Comparison of ENCODE assay signal across 2 cellular contexts in the genomic region with DNA sequence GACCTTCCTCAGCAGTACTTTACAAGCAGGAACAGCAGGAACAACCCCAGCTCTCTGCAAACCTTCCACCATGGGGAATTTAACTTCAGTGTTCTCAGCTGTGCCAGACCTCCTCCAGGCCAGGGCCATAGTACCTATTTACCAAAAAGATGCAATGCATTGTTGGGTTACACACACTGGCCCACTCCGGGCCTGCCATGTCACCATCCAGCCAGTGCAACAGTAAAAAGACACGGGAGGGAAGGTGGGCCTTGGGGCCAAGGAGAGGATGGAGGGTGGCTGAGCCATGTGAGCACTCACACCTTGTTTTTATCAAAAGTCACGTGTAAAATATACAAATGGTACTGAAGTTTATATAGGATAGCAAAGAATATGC.
TF ChIP-seq lines count a peak whose summit lies in the region.

No MANE protein-coding gene starts in this region.

TF ChIP-seq in A549, 52 proteins besides CTCF, POLR2A, EP300 and RAD21 (continues in another document):
- TF ChIP-seq MAZ (IDR thresholded peaks at IDR 0.05; ENCODE audit: borderline replicate concordance, low read depth, low read length) (no peak), HDAC2 (IDR thresholded peaks at IDR 0.05) (no peak), POLR2AphosphoS2 (conservative IDR thresholded peaks at IDR 0.05; ENCODE audit: low read length) (no peak), ESRRA (IDR thresholded peaks at IDR 0.05; ENCODE audit: borderline replicate concordance, low read length) (no peak), RARB (CRISPR knock-in tag; IDR thresholded peaks at IDR 0.05) (peak; percentile 66; the same call in 1 of the 2 replicates), MYC (IDR thresholded peaks at IDR 0.05; ENCODE audit: borderline replicate concordance, low read length) (0 out of 2 replicates have a peak, but pooled peaks have one; percentile 39), HOXA7 (CRISPR knock-in tag; IDR thresholded peaks at IDR 0.05) (peak; percentile 78), KDM1A (IDR thresholded peaks at IDR 0.05; ENCODE audit: low read depth) (no peak), EHF (CRISPR knock-in tag; IDR thresholded peaks at IDR 0.05) (no peak), CHD2 (IDR thresholded peaks at IDR 0.05; ENCODE audit: low read length, partially characterized antibody) (no peak), TP53 (CRISPR knock-in tag; IDR thresholded peaks at IDR 0.05) (peak; percentile 93), FOXS1 (CRISPR knock-in tag; IDR thresholded peaks at IDR 0.05) (peak; percentile 56; the same call in 1 of the 2 replicates), ZSCAN20 (CRISPR knock-in tag; IDR thresholded peaks at IDR 0.05) (peak; percentile 4; the same call in 1 of the 2 replicates), HOXB13 (CRISPR knock-in tag; IDR thresholded peaks at IDR 0.05; ENCODE audit: low read depth) (peak; percentile 86), TFCP2L1 (CRISPR knock-in tag; IDR thresholded peaks at IDR 0.05) (peak; percentile 69; the same call in 1 of the 2 replicates), FOSB (CRISPR knock-in tag; IDR thresholded peaks at IDR 0.05) (peak; percentile 70), HOXB5 (CRISPR knock-in tag; IDR thresholded peaks at IDR 0.05) (peak; percentile 82; the same call in 1 of the 2 replicates), JUN (IDR thresholded peaks at IDR 0.05) (peak in 1 of 2 experiments; percentile 50; a peak in 4 of 5 replicates)
- TF ChIP-seq, protein P1, sequence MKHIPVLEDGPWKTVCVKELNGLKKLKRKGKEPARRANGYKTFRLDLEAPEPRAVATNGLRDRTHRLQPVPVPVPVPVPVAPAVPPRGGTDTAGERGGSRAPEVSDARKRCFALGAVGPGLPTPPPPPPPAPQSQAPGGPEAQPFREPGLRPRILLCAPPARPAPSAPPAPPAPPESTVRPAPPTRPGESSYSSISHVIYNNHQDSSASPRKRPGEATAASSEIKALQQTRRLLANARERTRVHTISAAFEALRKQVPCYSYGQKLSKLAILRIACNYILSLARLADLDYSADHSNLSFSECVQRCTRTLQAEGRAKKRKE (CRISPR knock-in tag; IDR thresholded peaks at IDR 0.05; ENCODE audit: low read depth) = peak; percentile 91
- TF ChIP-seq, protein P2, sequence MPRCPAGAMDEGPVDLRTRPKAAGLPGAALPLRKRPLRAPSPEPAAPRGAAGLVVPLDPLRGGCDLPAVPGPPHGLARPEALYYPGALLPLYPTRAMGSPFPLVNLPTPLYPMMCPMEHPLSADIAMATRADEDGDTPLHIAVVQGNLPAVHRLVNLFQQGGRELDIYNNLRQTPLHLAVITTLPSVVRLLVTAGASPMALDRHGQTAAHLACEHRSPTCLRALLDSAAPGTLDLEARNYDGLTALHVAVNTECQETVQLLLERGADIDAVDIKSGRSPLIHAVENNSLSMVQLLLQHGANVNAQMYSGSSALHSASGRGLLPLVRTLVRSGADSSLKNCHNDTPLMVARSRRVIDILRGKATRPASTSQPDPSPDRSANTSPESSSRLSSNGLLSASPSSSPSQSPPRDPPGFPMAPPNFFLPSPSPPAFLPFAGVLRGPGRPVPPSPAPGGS (IDR thresholded peaks at IDR 0.05) = no peak
- TF ChIP-seq, protein P3, sequence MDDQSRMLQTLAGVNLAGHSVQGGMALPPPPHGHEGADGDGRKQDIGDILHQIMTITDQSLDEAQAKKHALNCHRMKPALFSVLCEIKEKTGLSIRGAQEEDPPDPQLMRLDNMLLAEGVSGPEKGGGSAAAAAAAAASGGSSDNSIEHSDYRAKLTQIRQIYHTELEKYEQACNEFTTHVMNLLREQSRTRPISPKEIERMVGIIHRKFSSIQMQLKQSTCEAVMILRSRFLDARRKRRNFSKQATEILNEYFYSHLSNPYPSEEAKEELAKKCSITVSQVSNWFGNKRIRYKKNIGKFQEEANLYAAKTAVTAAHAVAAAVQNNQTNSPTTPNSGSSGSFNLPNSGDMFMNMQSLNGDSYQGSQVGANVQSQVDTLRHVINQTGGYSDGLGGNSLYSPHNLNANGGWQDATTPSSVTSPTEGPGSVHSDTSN (IDR thresholded peaks at IDR 0.05) = no peak
- TF ChIP-seq, protein P4, sequence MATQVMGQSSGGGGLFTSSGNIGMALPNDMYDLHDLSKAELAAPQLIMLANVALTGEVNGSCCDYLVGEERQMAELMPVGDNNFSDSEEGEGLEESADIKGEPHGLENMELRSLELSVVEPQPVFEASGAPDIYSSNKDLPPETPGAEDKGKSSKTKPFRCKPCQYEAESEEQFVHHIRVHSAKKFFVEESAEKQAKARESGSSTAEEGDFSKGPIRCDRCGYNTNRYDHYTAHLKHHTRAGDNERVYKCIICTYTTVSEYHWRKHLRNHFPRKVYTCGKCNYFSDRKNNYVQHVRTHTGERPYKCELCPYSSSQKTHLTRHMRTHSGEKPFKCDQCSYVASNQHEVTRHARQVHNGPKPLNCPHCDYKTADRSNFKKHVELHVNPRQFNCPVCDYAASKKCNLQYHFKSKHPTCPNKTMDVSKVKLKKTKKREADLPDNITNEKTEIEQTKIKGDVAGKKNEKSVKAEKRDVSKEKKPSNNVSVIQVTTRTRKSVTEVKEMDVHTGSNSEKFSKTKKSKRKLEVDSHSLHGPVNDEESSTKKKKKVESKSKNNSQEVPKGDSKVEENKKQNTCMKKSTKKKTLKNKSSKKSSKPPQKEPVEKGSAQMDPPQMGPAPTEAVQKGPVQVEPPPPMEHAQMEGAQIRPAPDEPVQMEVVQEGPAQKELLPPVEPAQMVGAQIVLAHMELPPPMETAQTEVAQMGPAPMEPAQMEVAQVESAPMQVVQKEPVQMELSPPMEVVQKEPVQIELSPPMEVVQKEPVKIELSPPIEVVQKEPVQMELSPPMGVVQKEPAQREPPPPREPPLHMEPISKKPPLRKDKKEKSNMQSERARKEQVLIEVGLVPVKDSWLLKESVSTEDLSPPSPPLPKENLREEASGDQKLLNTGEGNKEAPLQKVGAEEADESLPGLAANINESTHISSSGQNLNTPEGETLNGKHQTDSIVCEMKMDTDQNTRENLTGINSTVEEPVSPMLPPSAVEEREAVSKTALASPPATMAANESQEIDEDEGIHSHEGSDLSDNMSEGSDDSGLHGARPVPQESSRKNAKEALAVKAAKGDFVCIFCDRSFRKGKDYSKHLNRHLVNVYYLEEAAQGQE (IDR thresholded peaks at IDR 0.05) = no peak
- TF ChIP-seq, protein P5, sequence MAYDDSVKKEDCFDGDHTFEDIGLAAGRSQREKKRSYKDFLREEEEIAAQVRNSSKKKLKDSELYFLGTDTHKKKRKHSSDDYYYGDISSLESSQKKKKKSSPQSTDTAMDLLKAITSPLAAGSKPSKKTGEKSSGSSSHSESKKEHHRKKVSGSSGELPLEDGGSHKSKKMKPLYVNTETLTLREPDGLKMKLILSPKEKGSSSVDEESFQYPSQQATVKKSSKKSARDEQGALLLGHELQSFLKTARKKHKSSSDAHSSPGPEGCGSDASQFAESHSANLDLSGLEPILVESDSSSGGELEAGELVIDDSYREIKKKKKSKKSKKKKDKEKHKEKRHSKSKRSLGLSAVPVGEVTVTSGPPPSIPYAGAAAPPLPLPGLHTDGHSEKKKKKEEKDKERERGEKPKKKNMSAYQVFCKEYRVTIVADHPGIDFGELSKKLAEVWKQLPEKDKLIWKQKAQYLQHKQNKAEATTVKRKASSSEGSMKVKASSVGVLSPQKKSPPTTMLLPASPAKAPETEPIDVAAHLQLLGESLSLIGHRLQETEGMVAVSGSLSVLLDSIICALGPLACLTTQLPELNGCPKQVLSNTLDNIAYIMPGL (CRISPR knock-in tag; IDR thresholded peaks at IDR 0.05; ENCODE audit: borderline replicate concordance) = no peak

TF ChIP-seq in K562, 482 proteins besides CTCF, POLR2A, EP300 and RAD21:
- TF ChIP-seq ZNF644 (tag; IDR thresholded peaks at IDR 0.05; ENCODE audit: low read depth) = 0 out of 2 replicates have a peak, but pooled peaks have one; percentile 3
- no peak for TF ChIP-seq RAD51 (IDR thresholded peaks at IDR 0.05; ENCODE audit: borderline replicate concordance, low read depth)
